Comparison of ENCODE assay signal across 13 cellular contexts in the genomic region with DNA sequence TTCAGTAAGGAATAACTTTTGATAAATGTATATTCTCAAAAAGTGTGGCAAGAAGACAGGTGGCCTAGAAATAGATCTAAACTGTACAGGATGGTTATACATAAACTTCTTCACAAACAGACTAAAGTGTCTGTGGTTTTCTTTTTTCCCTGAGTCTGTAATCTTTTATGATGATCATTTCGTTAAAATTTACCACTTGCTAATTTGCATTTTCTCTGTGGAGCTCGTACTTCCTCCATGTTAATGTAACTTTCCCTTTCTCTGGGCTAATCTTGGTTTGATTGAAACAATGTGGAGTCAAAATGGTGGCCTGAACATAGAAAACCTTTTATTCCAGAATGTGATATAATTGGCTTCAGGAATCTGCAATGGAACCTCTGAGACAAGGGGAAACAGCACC.
"Had no signal": no experiment of that assay in that cellular context is flagged by ENCODE, and none has a peak within 500 bp of the region (broad histone marks: within the 10 kb centered on the region; RNA-seq: fewer than 3 reads in every experiment).

No MANE protein-coding gene starts in this region.

- DNase-seq: activated CD4-positive, alpha-beta T cell treated with anti-CD3 and anti-CD28 coated beads, Interleukin-2, amount 10 ng/mL, durations not matched to agents 24 days and 14 days; activated CD4-positive, CD25-positive, alpha-beta regulatory T cell; activated gamma-delta T cell treated with Interleukin-2 at 50 U/mL for 16 hours; amniotic stem cell; caudate nucleus; colonic mucosa; left ventricle myocardium inferior; natural killer cell; posterior cingulate gyrus; retina; thyroid gland had no signal

- H3K4me3 ChIP-seq: colonic mucosa, left ventricle myocardium inferior, thyroid gland had no signal

- ATAC-seq: esophagus mucosa; natural killer cell; stimulated activated memory B cell treated with anti-CD40 and anti-IgM and Interleukin-4, amounts not matched to agents 10 μg/mL and 1 μg/mL and 100 μg/mL, for 72 hours had no signal
